In the genomic region with DNA sequence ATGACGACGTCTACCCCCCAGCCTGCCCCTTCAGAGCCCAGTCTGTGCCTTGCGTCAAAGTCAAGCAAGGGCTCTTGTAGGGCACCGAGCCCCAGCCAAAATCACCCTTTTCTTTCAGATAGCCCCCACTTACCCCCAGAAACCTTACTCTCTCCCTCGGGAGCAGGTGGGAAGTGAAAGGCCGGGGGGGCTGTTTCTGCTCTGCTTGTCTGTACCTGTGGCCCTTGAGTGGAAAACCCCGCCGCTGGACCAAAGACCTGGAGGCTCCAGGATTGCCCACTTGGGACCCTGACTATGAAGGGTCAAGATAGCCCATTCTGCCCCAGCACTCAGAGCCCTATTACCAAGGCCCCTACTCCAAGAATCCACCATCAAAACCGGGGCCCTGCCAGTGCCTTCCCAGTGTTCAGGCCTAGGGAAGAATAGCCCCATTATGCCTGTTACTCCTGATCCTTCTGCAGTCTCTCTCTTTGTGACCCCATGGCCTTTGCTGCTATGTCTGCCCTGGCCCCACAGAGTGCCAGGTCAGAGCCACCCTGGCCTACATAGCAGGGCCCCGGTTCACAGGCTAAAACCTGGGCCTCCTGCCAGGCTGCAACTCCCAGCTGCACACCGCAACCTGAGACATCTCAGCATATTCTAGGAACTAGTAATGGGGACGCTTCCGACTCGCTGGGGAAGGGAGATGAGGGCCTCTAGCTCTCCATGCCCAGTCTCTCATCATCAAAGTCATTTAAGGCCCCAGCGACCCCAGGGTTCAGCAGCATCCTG, we compare ENCODE assay signal across 8 cellular contexts. TPM values are rescaled to one million over a fixed set of nuclear protein-coding genes. Genes with fewer than 3 reads are reported as not detected.
DNase-seq lines count a peak whose midpoint lies in the region; ATAC-seq and TF ChIP-seq lines count a peak whose summit lies in the region.

No MANE protein-coding gene starts in this region.

- ATAC-seq in GM18519 (IDR thresholded peaks at IDR 0.05; ENCODE audit: low FRiP score, unreplicated experiment) (no peak), HG02973 (IDR thresholded peaks at IDR 0.05; ENCODE audit: unreplicated experiment) (no peak)

- DNase-seq in stimulated activated CD4-positive, alpha-beta T cell treated with anti-CD3 and anti-CD28 coated beads, Interleukin-15, amount 100 ng/mL, for 24 hours, result peak; percentile 28
- no peak for DNase-seq in stimulated activated CD4-positive, alpha-beta T cell treated with anti-CD3 and anti-CD28 coated beads, Interleukin-2, amount 100 ng/mL, for 48 hours
- peak; percentile 26 for DNase-seq in NCI-H128 (lab: John Stamatoyannopoulos, UW; ENCODE audit: unreplicated experiment)
- DNase-seq in brain microvascular endothelial cell, result no peak

- peak overlapping the region; percentile 63 for H3K27ac ChIP-seq in brain microvascular endothelial cell
- peak overlapping the region; percentile 90 to 96 for H3K27ac ChIP-seq in liver (ENCODE audit: low read depth in 1 of 2, low read length in 2 of 2)
- H3K27ac ChIP-seq in thymus (ENCODE audit: low read depth), result peak overlapping the region; percentile 93

- in situ Hi-C loops in brain microvascular endothelial cell (cut with HindIII; ENCODE audit: low pct_ligation_motif_present, low sequenced_read_pairs), result loop anchor here (25.0 kb wide), 1 partner anchor 292 kb away; a partner anchor contains a TSS

- H3K9me3 ChIP-seq in liver (ENCODE audit: control insufficient read depth in 4 of 4, low read length in 3 of 4) (no peaks in the 10 kb centered on the region), thymus (ENCODE audit: control insufficient read depth) (no peaks in the 10 kb centered on the region)

- WGBS in liver, result 40% methylated on average over 15 of the region's 15 CpGs
- 52% methylated on average over 15 of the region's 15 CpGs for WGBS in thymus

- TF ChIP-seq CTCF in brain microvascular endothelial cell (IDR thresholded peaks at IDR 0.05; ENCODE audit: low read depth, low read length, missing control alignments) (no peak), liver (IDR thresholded peaks at IDR 0.05; ENCODE audit: low read depth, low read length, missing input control) (no peak)

- no peaks in the 10 kb centered on the region for H3K27me3 ChIP-seq in brain microvascular endothelial cell (replicated peaks)
- no peaks in the 10 kb centered on the region for H3K27me3 ChIP-seq in liver (ENCODE audit: control insufficient read depth in 4 of 4, insufficient read depth in 4 of 4, low read length in 3 of 4)
- no peaks in the 10 kb centered on the region for H3K27me3 ChIP-seq in thymus (ENCODE audit: control insufficient read depth, insufficient read depth)

- H3K9ac ChIP-seq in liver (ENCODE audit: low read depth in 1 of 2, low read length in 2 of 2), result peak overlapping the region; percentile 83 to 87

- peak in 1 of 2 donors; percentile 29 for TF ChIP-seq RAD21 in liver (IDR thresholded peaks at IDR 0.05)

- peak overlapping the region; percentile 72 for H3K4me3 ChIP-seq in brain microvascular endothelial cell (ENCODE audit: low read depth, low read length)
- H3K4me3 ChIP-seq in liver (ENCODE audit: low read depth in 1 of 3, low read length in 3 of 3), result peak overlapping the region; percentile 65 to 96 (median 80)
- H3K4me3 ChIP-seq in thymus (ENCODE audit: low read length), result peak overlapping the region; percentile 69

- H3K36me3 ChIP-seq in brain microvascular endothelial cell (replicated peaks), result no peaks in the 10 kb centered on the region
- no peaks in the 10 kb centered on the region for H3K36me3 ChIP-seq in liver (ENCODE audit: control insufficient read depth in 4 of 4, insufficient read depth in 3 of 4, low read depth in 1 of 4, low read length in 3 of 4)
- no peaks in the 10 kb centered on the region for H3K36me3 ChIP-seq in thymus (ENCODE audit: control insufficient read depth, insufficient read depth)

- H3K4me1 ChIP-seq in liver (ENCODE audit: control insufficient read depth in 4 of 4, insufficient read depth in 4 of 4, low read length in 3 of 4) (peaks cover 3 to 17% (median 10%) of the 10 kb centered on the region in 4 donors), thymus (ENCODE audit: control insufficient read depth, insufficient read depth, low read length) (peaks cover 8% of the 10 kb centered on the region)

TF ChIP-seq in liver, 16 proteins besides CTCF, POLR2A, EP300 and RAD21:
- TF ChIP-seq, protein P1, sequence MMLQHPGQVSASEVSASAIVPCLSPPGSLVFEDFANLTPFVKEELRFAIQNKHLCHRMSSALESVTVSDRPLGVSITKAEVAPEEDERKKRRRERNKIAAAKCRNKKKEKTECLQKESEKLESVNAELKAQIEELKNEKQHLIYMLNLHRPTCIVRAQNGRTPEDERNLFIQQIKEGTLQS (IDR thresholded peaks at IDR 0.05), result no peak
- TF ChIP-seq NR2F2 (IDR thresholded peaks at IDR 0.05) (no peak), HNF4A (conservative IDR thresholded peaks at IDR 0.05) (peak; percentile 28 to 30), HNF4G (IDR thresholded peaks at IDR 0.05) (no peak), YY1 (IDR thresholded peaks at IDR 0.05) (no peak), RXRA (IDR thresholded peaks at IDR 0.05) (peak; percentile 64 to 81), SP1 (IDR thresholded peaks at IDR 0.05) (no peak)
- TF ChIP-seq, protein P2, sequence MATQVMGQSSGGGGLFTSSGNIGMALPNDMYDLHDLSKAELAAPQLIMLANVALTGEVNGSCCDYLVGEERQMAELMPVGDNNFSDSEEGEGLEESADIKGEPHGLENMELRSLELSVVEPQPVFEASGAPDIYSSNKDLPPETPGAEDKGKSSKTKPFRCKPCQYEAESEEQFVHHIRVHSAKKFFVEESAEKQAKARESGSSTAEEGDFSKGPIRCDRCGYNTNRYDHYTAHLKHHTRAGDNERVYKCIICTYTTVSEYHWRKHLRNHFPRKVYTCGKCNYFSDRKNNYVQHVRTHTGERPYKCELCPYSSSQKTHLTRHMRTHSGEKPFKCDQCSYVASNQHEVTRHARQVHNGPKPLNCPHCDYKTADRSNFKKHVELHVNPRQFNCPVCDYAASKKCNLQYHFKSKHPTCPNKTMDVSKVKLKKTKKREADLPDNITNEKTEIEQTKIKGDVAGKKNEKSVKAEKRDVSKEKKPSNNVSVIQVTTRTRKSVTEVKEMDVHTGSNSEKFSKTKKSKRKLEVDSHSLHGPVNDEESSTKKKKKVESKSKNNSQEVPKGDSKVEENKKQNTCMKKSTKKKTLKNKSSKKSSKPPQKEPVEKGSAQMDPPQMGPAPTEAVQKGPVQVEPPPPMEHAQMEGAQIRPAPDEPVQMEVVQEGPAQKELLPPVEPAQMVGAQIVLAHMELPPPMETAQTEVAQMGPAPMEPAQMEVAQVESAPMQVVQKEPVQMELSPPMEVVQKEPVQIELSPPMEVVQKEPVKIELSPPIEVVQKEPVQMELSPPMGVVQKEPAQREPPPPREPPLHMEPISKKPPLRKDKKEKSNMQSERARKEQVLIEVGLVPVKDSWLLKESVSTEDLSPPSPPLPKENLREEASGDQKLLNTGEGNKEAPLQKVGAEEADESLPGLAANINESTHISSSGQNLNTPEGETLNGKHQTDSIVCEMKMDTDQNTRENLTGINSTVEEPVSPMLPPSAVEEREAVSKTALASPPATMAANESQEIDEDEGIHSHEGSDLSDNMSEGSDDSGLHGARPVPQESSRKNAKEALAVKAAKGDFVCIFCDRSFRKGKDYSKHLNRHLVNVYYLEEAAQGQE (IDR thresholded peaks at IDR 0.05), result no peak

RNA-seq across cellular contexts. Expression of a gene that starts 22.2 kb away (rescaled TPM):
- 1 to 10 TPM in 1 of 2 donors, not detected in 1; 5.2 TPM for total RNA-seq in liver
- polyA plus RNA-seq in liver, result under 1 TPM; 0.09 to 0.15 TPM
- 0.91 TPM for polyA plus RNA-seq in thymus

RNA-seq across cellular contexts. Expression of a gene that starts 35.5 kb away (rescaled TPM):
- 1 to 10 TPM; 5.9 to 9.1 TPM for total RNA-seq in liver
- 1 to 10 TPM; 3.5 to 5.8 TPM for polyA plus RNA-seq in liver
- 12.0 TPM for polyA plus RNA-seq in thymus

RNA-seq across cellular contexts. Expression of a gene that starts 35.7 kb away (rescaled TPM):
- total RNA-seq in liver, result 10 to 100 TPM in 1 of 2 donors, 1 to 10 TPM in 1; 6.8 to 10.0 TPM
- polyA plus RNA-seq in liver (1 to 10 TPM; 5.2 to 9.5 TPM), thymus (37.3 TPM)

Comparison
In these comparisons a context has a peak if more than half of its experiments do, and no peak if none do; other contexts are left out.
1. DNase-seq: peak in stimulated activated CD4-positive, alpha-beta T cell treated with anti-CD3 and anti-CD28 coated beads, Interleukin-15, amount 100 ng/mL, for 24 hours (single experiment) and NCI-H128 (single experiment); none in stimulated activated CD4-positive, alpha-beta T cell treated with anti-CD3 and anti-CD28 coated beads, Interleukin-2, amount 100 ng/mL, for 48 hours (0 of 2) and brain microvascular endothelial cell (single experiment).
2. Peak in every context shown above with its lines, with median percentiles within 50 percentile points of each other: H3K27ac ChIP-seq and H3K4me3 ChIP-seq.